In the genomic region with DNA sequence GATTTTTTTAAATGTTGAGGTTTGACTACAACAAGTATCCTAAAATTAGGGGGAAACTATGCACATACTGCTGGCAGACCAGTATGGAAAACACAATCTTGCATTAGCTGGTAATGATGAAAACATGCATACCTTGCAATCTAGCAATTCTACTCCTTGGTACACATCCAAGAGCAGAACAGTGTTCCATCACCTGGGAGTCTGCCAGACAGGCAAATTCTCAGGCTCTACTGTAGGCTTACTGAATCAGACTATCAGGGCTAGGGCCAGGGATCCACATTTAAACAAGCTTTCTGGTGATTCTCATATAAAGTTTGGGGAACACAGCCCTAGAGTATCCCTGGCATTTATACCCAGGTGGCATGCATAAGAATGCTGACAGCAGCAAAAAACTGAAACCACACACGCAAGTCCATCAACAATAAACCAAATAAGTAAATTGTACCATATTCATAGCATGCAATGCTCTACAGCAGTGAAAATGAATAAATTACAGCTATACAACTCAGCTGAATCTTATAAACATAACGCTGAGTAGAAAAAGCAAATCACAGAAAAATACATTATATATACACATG, we compare ENCODE assay signal across 19 cellular contexts. TPM values are rescaled to one million over a fixed set of nuclear protein-coding genes. Genes with fewer than 3 reads are reported as not detected.
A peak's percentile ranks its signal among the peaks of the same experiment; 100 is the strongest.
DNase-seq lines count a peak whose midpoint lies in the region; ATAC-seq, FAIRE-seq and TF ChIP-seq lines count a peak whose summit lies in the region.
"Had no signal": no experiment of that assay in that cellular context is flagged by ENCODE, and none has a peak within 500 bp of the region (broad histone marks: within the 10 kb centered on the region; RNA-seq: fewer than 3 reads in every experiment).

No MANE protein-coding gene starts in this region.

- H2AFZ ChIP-seq in PC-3 (ENCODE audit: low read length) = no peak overlapping the region

- TF ChIP-seq RAD21 in liver (IDR thresholded peaks at IDR 0.05) = peak in 1 of 2 donors; percentile 43

- FAIRE-seq in D721Med (lab: Jason Lieb, UNC) = peak; percentile 21
- FAIRE-seq: kidney had no signal

- no peaks in the 10 kb centered on the region for H3K27me3 ChIP-seq in PC-3 (ENCODE audit: low read length)
- H3K27me3 ChIP-seq in liver (ENCODE audit: control insufficient read depth in 4 of 4, insufficient read depth in 4 of 4, low read length in 3 of 4) = no peaks in the 10 kb centered on the region
- H3K27me3 ChIP-seq: BLaER1, neutrophil had no signal

- H3K4me2 ChIP-seq in PC-3 (ENCODE audit: low read length) = no peak overlapping the region
- H3K4me2 ChIP-seq: BLaER1 had no signal

- WGBS in liver = 86% methylated on average over 2 of the region's 2 CpGs

- H3K4me3 ChIP-seq in PC-3 (ENCODE audit: low read length) (no peak overlapping the region), choroid plexus epithelial cell (ENCODE audit: low read depth, low read length) (no peak overlapping the region), liver (ENCODE audit: low read depth in 1 of 3, low read length in 3 of 3) (no peak overlapping the region)
- H3K4me3 ChIP-seq: BLaER1, sigmoid colon had no signal

- TF ChIP-seq CTCF in D721Med (IDR thresholded peaks at IDR 0.05; ENCODE audit: insufficient read depth, missing control alignments) = no peak
- no peak for TF ChIP-seq CTCF in PC-3 (conservative IDR thresholded peaks at IDR 0.05; ENCODE audit: low read depth, low read length)
- no peak for TF ChIP-seq CTCF in choroid plexus epithelial cell (conservative IDR thresholded peaks at IDR 0.05; ENCODE audit: low read depth, low read length)
- no peak for TF ChIP-seq CTCF in liver (IDR thresholded peaks at IDR 0.05; ENCODE audit: low read depth, low read length, missing input control)

- H3K9ac ChIP-seq in PC-3 (ENCODE audit: low read length) (no peak overlapping the region), liver (ENCODE audit: low read depth in 1 of 2, low read length in 2 of 2) (no peak overlapping the region)
- H3K9ac ChIP-seq: BLaER1 had no signal

- H3K9me2 ChIP-seq in PC-3 (replicated peaks; ENCODE audit: low read length) = no peaks in the 10 kb centered on the region

- intact Hi-C loops in PC-3 (cut with micrococcal nuclease) = no loop called here

- CTCF ChIA-PET in PC-3 (lab: Charles Lee) = no interaction called here

- BruUV-seq in PC-3 (replicated peaks; lab: Mats Ljungman, UMichigan) = no TSS peak

- H3K27ac ChIP-seq in PC-3 (ENCODE audit: low read length) (no peak overlapping the region), liver (ENCODE audit: low read depth in 1 of 2, low read length in 2 of 2) (no peak overlapping the region)
- H3K27ac ChIP-seq: BLaER1, HL-60, neutrophil, sigmoid colon had no signal

- H4K20me1 ChIP-seq in PC-3 (ENCODE audit: low read length) = no peaks in the 10 kb centered on the region

- peaks cover 24% of the 10 kb centered on the region for H3K4me1 ChIP-seq in PC-3 (ENCODE audit: insufficient read depth, low read length)
- peaks cover 21 to 79% (median 45%) of the 10 kb centered on the region in 4 donors for H3K4me1 ChIP-seq in liver (ENCODE audit: control insufficient read depth in 4 of 4, insufficient read depth in 4 of 4, low read length in 3 of 4)
- H3K4me1 ChIP-seq: sigmoid colon had no signal

- POLR2A ChIA-PET in PC-3 (lab: Charles Lee; ENCODE audit: unreplicated experiment) = no interaction called here

- no peaks in the 10 kb centered on the region for H3F3A ChIP-seq in PC-3 (ENCODE audit: low read length, unreplicated experiment)

- H3K36me3 ChIP-seq in PC-3 (ENCODE audit: low read depth, low read length) (no peaks in the 10 kb centered on the region), liver (ENCODE audit: control insufficient read depth in 4 of 4, insufficient read depth in 3 of 4, low read depth in 1 of 4, low read length in 3 of 4) (no peaks in the 10 kb centered on the region)
- H3K36me3 ChIP-seq: BLaER1, neutrophil, sigmoid colon had no signal

- peaks cover 84% of the 10 kb centered on the region for H3K79me2 ChIP-seq in PC-3 (ENCODE audit: low read length)

- no peaks in the 10 kb centered on the region for H3K9me3 ChIP-seq in PC-3 (ENCODE audit: low read length)
- no peaks in the 10 kb centered on the region for H3K9me3 ChIP-seq in liver (ENCODE audit: control insufficient read depth in 4 of 4, low read length in 3 of 4)
- H3K9me3 ChIP-seq: BLaER1, neutrophil, sigmoid colon had no signal

- DNase-seq in D721Med (ENCODE audit: insufficient read length, low spot score) (no peak), PC-3 (peak; percentile 42), choroid plexus epithelial cell (ENCODE audit: low read depth) (peak; percentile 86), germinal center (ENCODE audit: low spot score) (no peak), NCI-H2227 treated with DMSO at 0.1 percent for 48 hours (lab: John Stamatoyannopoulos, UW) (no peak), DMS153 treated with DMSO at 0.1 percent for 48 hours (lab: John Stamatoyannopoulos, UW; ENCODE audit: unreplicated experiment) (no peak)
- DNase-seq: activated CD4-positive, CD25-positive, alpha-beta regulatory T cell treated with anti-CD3 and anti-CD28 coated beads, Interleukin-2, amount 50 U/mL, for 72 hours; activated effector memory CD4-positive, alpha-beta T cell treated with Interleukin-2 at 50 U/mL for 16 hours; dermis blood vessel endothelial cell; GOT3; KBM-7; kidney; NCI-H526; sigmoid colon; stimulated activated CD4-positive, alpha-beta T cell treated with anti-CD3 and anti-CD28 coated beads, Interleukin-2, amount 100 ng/mL, for 48 hours had no signal

- no peak for ATAC-seq in PC-3

TF ChIP-seq in liver, 16 proteins besides CTCF, POLR2A, EP300 and RAD21:
- TF ChIP-seq FOXA1 (IDR thresholded peaks at IDR 0.05) (no peak), GABPA (IDR thresholded peaks at IDR 0.05 in 1 of 2, conservative IDR thresholded peaks at IDR 0.05 in 1 of 2) (no peak), HNF4A (conservative IDR thresholded peaks at IDR 0.05) (peak; percentile 5 to 24), HNF4G (IDR thresholded peaks at IDR 0.05) (no peak)

RNA-seq across cellular contexts. Expression of gene CDH2, which starts 13.6 kb away (rescaled TPM):
- total RNA-seq in PC-3 (2014; rRNA removed) = 34.0 and 39.2 TPM in 2 replicates
- total RNA-seq in liver = 10 to 100 TPM; 38.1 to 49.5 TPM
- polyA plus RNA-seq in liver = 10 to 100 TPM; 14.2 to 14.8 TPM

Comparison
In these comparisons a context has a peak if more than half of its experiments do, and no peak if none do; other contexts are left out.
1. DNase-seq: peak in PC-3 (single experiment) and choroid plexus epithelial cell (single experiment); none in D721Med (single experiment), germinal center (single experiment), NCI-H2227 treated with DMSO at 0.1 percent for 48 hours (single experiment) and DMS153 treated with DMSO at 0.1 percent for 48 hours (single experiment).